In genomic region chr6:4732691-4733315, GRCh38 we compare ENCODE assay signal across 8 cellular contexts. TPM values are rescaled to one million over a fixed set of nuclear protein-coding genes. Genes with fewer than 3 reads are reported as not detected.
DNase-seq lines count a peak whose midpoint lies in the region; ATAC-seq and TF ChIP-seq lines count a peak whose summit lies in the region.

No MANE protein-coding gene starts in this region.

- peaks cover 2% of the 10 kb centered on the region; the same call in 1 of the 2 replicates for H3K4me1 ChIP-seq in SJCRH30

- DNase-seq in GOT3 (lab: John Stamatoyannopoulos, UW) (peak; percentile 34), SJCRH30 (peak; percentile 71 to 79), fibroblast of villous mesenchyme (ENCODE audit: low read depth) (peak; percentile 87), posterior cingulate gyrus (peak in 9 of 10 donors; percentile 21 to 95 (median 60)), OCI-M2 (lab: John Stamatoyannopoulos, UW; ENCODE audit: unreplicated experiment) (no peak)

- no peaks in the 10 kb centered on the region for H3K9me3 ChIP-seq in SJCRH30 (replicated peaks)

- no peaks in the 10 kb centered on the region for H3K27me3 ChIP-seq in SJCRH30

- no peak overlapping the region for H3K27ac ChIP-seq in SJCRH30

- no peaks in the 10 kb centered on the region for H3K36me3 ChIP-seq in SJCRH30

- H3K4me3 ChIP-seq in SJCRH30 (peak overlapping the region; percentile 40), fibroblast of villous mesenchyme (ENCODE audit: low read depth, low read length) (peak overlapping the region; percentile 56)

- intact Hi-C loops in posterior cingulate gyrus (cut with DNase I), result no loop called here

- ATAC-seq in HG03439 (IDR thresholded peaks at IDR 0.05; ENCODE audit: unreplicated experiment) (no peak), HG03378 (IDR thresholded peaks at IDR 0.05; ENCODE audit: unreplicated experiment) (no peak), GM18498 (IDR thresholded peaks at IDR 0.05; ENCODE audit: unreplicated experiment) (no peak)

- TF ChIP-seq CTCF in fibroblast of villous mesenchyme (IDR thresholded peaks at IDR 0.05; ENCODE audit: insufficient read depth, low read depth, low read length), result no peak

RNA-seq across cellular contexts. Expression of gene CDYL, which starts 43.4 kb away (rescaled TPM):
- 67.9 and 68.7 TPM in 2 replicates for total RNA-seq in SJCRH30 (2014; rRNA removed; shearing (Covaris generic))
- total RNA-seq in fibroblast of villous mesenchyme, result 37.1 and 38.7 TPM in 2 replicates
